ENCODE assay signal across 9 cellular contexts in the genomic region with DNA sequence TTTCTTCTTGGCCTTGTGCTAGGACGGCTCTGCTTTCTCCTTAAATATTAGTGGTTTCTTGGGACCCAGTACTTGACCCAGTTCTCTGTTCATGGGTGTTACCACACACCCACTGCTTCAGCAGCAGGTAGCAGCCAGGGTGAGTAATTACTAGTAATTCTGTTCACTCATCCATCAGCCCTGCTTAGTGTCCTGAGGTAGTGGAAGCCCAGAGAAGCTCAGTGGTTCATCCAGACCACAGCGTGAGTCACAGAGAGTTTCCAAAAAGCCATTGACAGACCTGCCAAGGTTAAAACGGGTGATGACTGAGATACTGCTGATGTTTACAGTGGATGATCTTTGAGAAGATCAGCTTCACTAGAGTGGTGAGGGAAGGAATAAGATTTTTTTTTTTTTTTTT. TPM values are rescaled to one million over a fixed set of nuclear protein-coding genes. Genes with fewer than 3 reads are reported as not detected.
DNase-seq lines count a peak whose midpoint lies in the region; ATAC-seq, FAIRE-seq and TF ChIP-seq lines count a peak whose summit lies in the region.
"Had no signal": no experiment of that assay in that cellular context is flagged by ENCODE, and none has a peak within 500 bp of the region (broad histone marks: within the 10 kb centered on the region; RNA-seq: fewer than 3 reads in every experiment).

No MANE protein-coding gene starts in this region.

- H3K27ac ChIP-seq in HEK293 (ENCODE audit: extremely low read depth, low read depth, low read length) (no peak overlapping the region), RWPE1 (peak overlapping the region; percentile 14; the same call in 1 of the 2 replicates), HepG2 (ENCODE audit: extremely low read length, insufficient read depth, low read length) (no peak overlapping the region)
- H3K27ac ChIP-seq: cardiac muscle cell had no signal

- 88% methylated on average over 3 of the region's 3 CpGs for WGBS in HepG2 (ENCODE audit: low lambda C conversion rate)

- no peak overlapping the region for H3K9ac ChIP-seq in HepG2 (ENCODE audit: insufficient read depth, low read depth, low read length)

- in situ Hi-C loops in HepG2 (cut with HindIII; ENCODE audit: extremely low pct_ligation_motif_present, low pct_unique_long_range_greater_than_20kb), result loop anchor here (5.0 kb wide), 1 partner anchor 47 kb away; no protein-coding TSS in a partner anchor

- BruUV-seq in HepG2 (replicated peaks; lab: Mats Ljungman, UMichigan), result no TSS peak

- H3K4me3 ChIP-seq in HEK293 (ENCODE audit: low read depth, low read length), result no peak overlapping the region
- H3K4me3 ChIP-seq in epithelial cell of esophagus (ENCODE audit: low read length), result no peak overlapping the region
- H3K4me3 ChIP-seq in HepG2 (replicated peaks in 1 of 3; ENCODE audit: insufficient read depth in 1 of 3, low read depth in 2 of 3, low read length in 3 of 3), result no peak overlapping the region
- H3K4me3 ChIP-seq: cardiac muscle cell had no signal

- no peak overlapping the region for H3K4me2 ChIP-seq in HepG2 (ENCODE audit: low read depth, low read length)

- no peak for FAIRE-seq in HepG2 (lab: Jason Lieb, UNC)

- POLR2A ChIA-PET in HEK293 (lab: Yijun Ruan, JAX), result no interaction called here
- POLR2A ChIA-PET in RWPE1 (lab: Yijun Ruan, JAX; ENCODE audit: low non-redundant PET), result no interaction called here
- POLR2A ChIA-PET in HepG2 (lab: Yijun Ruan, JAX), result no interaction called here

- no peak overlapping the region for H2AFZ ChIP-seq in HepG2 (ENCODE audit: low read length)

- no peak for TF ChIP-seq CTCF in HEK293 (tag by site-specific recombination; IDR thresholded peaks at IDR 0.05)
- TF ChIP-seq CTCF in RWPE1 (conservative IDR thresholded peaks at IDR 0.05; ENCODE audit: low read depth), result no peak
- TF ChIP-seq CTCF in epithelial cell of esophagus (IDR thresholded peaks at IDR 0.05; ENCODE audit: insufficient read depth, low read depth, low read length, missing control alignments), result no peak
- no peak for TF ChIP-seq CTCF in HepG2 (CRISPR knock-in tag; IDR thresholded peaks at IDR 0.05)

- CTCF ChIA-PET in HEK293 (lab: Yijun Ruan, JAX), result interaction anchor here (0.6 to 5.2 kb wide), 13 partner anchors 8 to 767 kb away, joined by 3 to 72 read pairs (median 5); no protein-coding TSS in a partner anchor
- CTCF ChIA-PET in RWPE1 (lab: Yijun Ruan, JAX), result interaction anchor here (0.9 kb wide), 1 partner anchor 51 kb away, joined by 4 read pairs; no protein-coding TSS in a partner anchor
- CTCF ChIA-PET in HepG2 (lab: Yijun Ruan, JAX; ENCODE audit: low intra/inter-chr PET ratio, low total read pairs), result interaction anchor here (2.2 kb wide), 1 partner anchor 51 kb away, joined by 9 read pairs; a partner anchor contains a TSS

- no peak for ATAC-seq in HepG2

- H3K4me1 ChIP-seq in HEK293 (ENCODE audit: control insufficient read depth, insufficient read depth, low read length) (no peaks in the 10 kb centered on the region), HepG2 (ENCODE audit: insufficient read depth, low read length) (peaks cover 42% of the 10 kb centered on the region)

- intact Hi-C loops in HepG2 (cut with micrococcal nuclease; ENCODE audit: unreplicated experiment), result no loop called here

- no peaks in the 10 kb centered on the region for H4K20me1 ChIP-seq in HepG2 (ENCODE audit: insufficient read depth, low read length)

- H3K36me3 ChIP-seq in HEK293 (ENCODE audit: control insufficient read depth in 2 of 2, insufficient read depth in 1 of 2, low read length in 2 of 2) (peaks cover 0 to 7% of the 10 kb centered on the region in 2 experiments; a peak in 1 of 3 replicates), HepG2 (replicated peaks in 1 of 2; ENCODE audit: control insufficient read depth in 1 of 2, insufficient read depth in 2 of 2, low read length in 2 of 2) (peaks cover 0 to 6% of the 10 kb centered on the region in 2 experiments; a peak in 1 of 5 replicates)
- H3K36me3 ChIP-seq: cardiac muscle cell had no signal

- TF ChIP-seq RAD21 in HepG2 (CRISPR knock-in tag; IDR thresholded peaks at IDR 0.05), result no peak

- H3K9me3 ChIP-seq in HEK293 (ENCODE audit: control insufficient read depth, insufficient read depth, low read depth, low read length) (no peaks in the 10 kb centered on the region), HepG2 (ENCODE audit: low read length) (no peaks in the 10 kb centered on the region)

- no peaks in the 10 kb centered on the region for H3K27me3 ChIP-seq in HepG2 (ENCODE audit: control insufficient read depth in 1 of 2, insufficient read depth in 2 of 2, low read length in 2 of 2)
- H3K27me3 ChIP-seq: cardiac muscle cell had no signal

- no peak for TF ChIP-seq POLR2A in HepG2 (IDR thresholded peaks at IDR 0.05; ENCODE audit: insufficient read depth in 1 of 2, low read depth in 2 of 2, low read length in 2 of 2)

- DNase-seq in ELR (ENCODE audit: low read depth) (peak; percentile 94), RWPE1 (ENCODE audit: low spot score) (peak; percentile 80), epithelial cell of esophagus (ENCODE audit: low read depth) (peak; percentile 98), NAMALWA (ENCODE audit: low spot score) (no peak), SIG-M5 treated with dmso at 0.1 percent for 504 hours (lab: John Stamatoyannopoulos, UW; ENCODE audit: unreplicated experiment) (no peak), HepG2 (ENCODE audit: low spot score) (no peak)
- DNase-seq in effector CD4-positive, alpha-beta T cell, result no peak

- no peak for TF ChIP-seq EP300 in HepG2 (IDR thresholded peaks at IDR 0.05; ENCODE audit: low read depth in 2 of 2, low read length in 2 of 2)
- no peak for TF ChIP-seq EP300 in HepG2 (CRISPR knock-in tag; IDR thresholded peaks at IDR 0.05; ENCODE audit: borderline replicate concordance)

- H3K79me2 ChIP-seq in HepG2 (ENCODE audit: insufficient read depth, low read length), result no peaks in the 10 kb centered on the region

TF ChIP-seq in HEK293, 187 proteins besides CTCF, POLR2A, EP300 and RAD21 (continues in another document):
- TF ChIP-seq EGR2 (tag by site-specific recombination; IDR thresholded peaks at IDR 0.05; ENCODE audit: low read depth) (no peak), ZXDB (tag by site-specific recombination; IDR thresholded peaks at IDR 0.05) (no peak), ZNF548 (tag by site-specific recombination; IDR thresholded peaks at IDR 0.05) (no peak), OSR2 (tag by site-specific recombination; IDR thresholded peaks at IDR 0.05) (peak; percentile 77)

TF ChIP-seq in HepG2, 621 proteins besides CTCF, POLR2A, EP300 and RAD21:
- no peak for TF ChIP-seq ELF1 (CRISPR knock-in tag; IDR thresholded peaks at IDR 0.05)
- TF ChIP-seq, protein P1, sequence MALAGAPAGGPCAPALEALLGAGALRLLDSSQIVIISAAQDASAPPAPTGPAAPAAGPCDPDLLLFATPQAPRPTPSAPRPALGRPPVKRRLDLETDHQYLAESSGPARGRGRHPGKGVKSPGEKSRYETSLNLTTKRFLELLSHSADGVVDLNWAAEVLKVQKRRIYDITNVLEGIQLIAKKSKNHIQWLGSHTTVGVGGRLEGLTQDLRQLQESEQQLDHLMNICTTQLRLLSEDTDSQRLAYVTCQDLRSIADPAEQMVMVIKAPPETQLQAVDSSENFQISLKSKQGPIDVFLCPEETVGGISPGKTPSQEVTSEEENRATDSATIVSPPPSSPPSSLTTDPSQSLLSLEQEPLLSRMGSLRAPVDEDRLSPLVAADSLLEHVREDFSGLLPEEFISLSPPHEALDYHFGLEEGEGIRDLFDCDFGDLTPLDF (CRISPR knock-in tag; IDR thresholded peaks at IDR 0.05), result no peak
- no peak for TF ChIP-seq ZNF484 (CRISPR knock-in tag; IDR thresholded peaks at IDR 0.05; ENCODE audit: borderline replicate concordance, low read depth)
- TF ChIP-seq DR1 (CRISPR knock-in tag; IDR thresholded peaks at IDR 0.05), result no peak

RNA-seq across cellular contexts. Expression of a gene that starts 51.7 kb away (rescaled TPM):
- 22.8 and 33.0 TPM in 2 replicates for total RNA-seq in HepG2 (2016; rRNA removed; fragmentation: Illumina TruSeq; extraction: Trizol)
- 4.3 and 5.0 TPM in 2 replicates for total RNA-seq in HepG2 (2016; cell fraction: cytosol; rRNA removed; fragmentation: Illumina TruSeq; extraction: Trizol; ENCODE audit: low read depth)
- 22.7 and 34.5 TPM in 2 replicates for total RNA-seq in HepG2 (2016; cell fraction: insoluble cytoplasmic fraction; rRNA removed; fragmentation: Illumina TruSeq; extraction: Trizol)
- total RNA-seq in HepG2 (2016; cell fraction: membrane; rRNA removed; fragmentation: Illumina TruSeq; extraction: Trizol), result 19.5 and 20.3 TPM in 2 replicates
- 11.8 and 12.4 TPM in 2 replicates for total RNA-seq in HepG2 (2016; cell fraction: nucleus; rRNA removed; fragmentation: Illumina TruSeq; extraction: Trizol)
- 2.8 and 3.1 TPM in 2 replicates for polyA plus RNA-seq in HepG2 (2011; rRNA removed)
- 2.5 TPM in 2 replicates for polyA plus RNA-seq in HepG2 (2011; cell fraction: cytosol; rRNA removed)
- polyA plus RNA-seq in HepG2 (2011; cell fraction: nucleus; rRNA removed), result 1.3 and 1.6 TPM in 2 replicates
- 15.9 and 22.1 TPM in 2 replicates for polyA plus RNA-seq in HepG2 (2012)
- 4.2 and 5.7 TPM in 2 replicates for polyA plus RNA-seq in HepG2 (2016; cell fraction: cytosol; fragmentation: Illumina TruSeq; extraction: Trizol; ENCODE audit: low read depth)
- 32.2 and 38.6 TPM in 2 replicates for polyA plus RNA-seq in HepG2 (2016; cell fraction: insoluble cytoplasmic fraction; fragmentation: Illumina TruSeq; extraction: Trizol; ENCODE audit: low read depth)
- polyA plus RNA-seq in HepG2 (2016; cell fraction: membrane; fragmentation: Illumina TruSeq; extraction: Trizol; ENCODE audit: low read depth), result 14.3 and 16.1 TPM in 2 replicates
- 12.5 and 13.2 TPM in 2 replicates for polyA plus RNA-seq in HepG2 (2016; cell fraction: nucleus; fragmentation: Illumina TruSeq; extraction: Trizol; ENCODE audit: insufficient read depth, low read depth)
- polyA minus RNA-seq in HepG2 (2011; rRNA and poly(A)+ RNA removed; ENCODE audit: low replicate concordance), result 1.3 and 3.6 TPM in 2 replicates
- 9.3 and 9.5 TPM in 2 replicates for polyA minus RNA-seq in HepG2 (2011; cell fraction: cytosol; rRNA and poly(A)+ RNA removed)
- 4.5 and 5.8 TPM in 2 replicates for polyA minus RNA-seq in HepG2 (2011; cell fraction: nucleus; rRNA and poly(A)+ RNA removed)

Comparison
In these comparisons a context has a peak if more than half of its experiments do, and no peak if none do; other contexts are left out.
1. DNase-seq: peak in ELR (single experiment), RWPE1 (single experiment) and epithelial cell of esophagus (single experiment); none in NAMALWA (single experiment), effector CD4-positive, alpha-beta T cell (single experiment), SIG-M5 treated with dmso at 0.1 percent for 504 hours (single experiment) and HepG2 (single experiment).